ENCODE assay signal across 1 cellular context in the genomic region with DNA sequence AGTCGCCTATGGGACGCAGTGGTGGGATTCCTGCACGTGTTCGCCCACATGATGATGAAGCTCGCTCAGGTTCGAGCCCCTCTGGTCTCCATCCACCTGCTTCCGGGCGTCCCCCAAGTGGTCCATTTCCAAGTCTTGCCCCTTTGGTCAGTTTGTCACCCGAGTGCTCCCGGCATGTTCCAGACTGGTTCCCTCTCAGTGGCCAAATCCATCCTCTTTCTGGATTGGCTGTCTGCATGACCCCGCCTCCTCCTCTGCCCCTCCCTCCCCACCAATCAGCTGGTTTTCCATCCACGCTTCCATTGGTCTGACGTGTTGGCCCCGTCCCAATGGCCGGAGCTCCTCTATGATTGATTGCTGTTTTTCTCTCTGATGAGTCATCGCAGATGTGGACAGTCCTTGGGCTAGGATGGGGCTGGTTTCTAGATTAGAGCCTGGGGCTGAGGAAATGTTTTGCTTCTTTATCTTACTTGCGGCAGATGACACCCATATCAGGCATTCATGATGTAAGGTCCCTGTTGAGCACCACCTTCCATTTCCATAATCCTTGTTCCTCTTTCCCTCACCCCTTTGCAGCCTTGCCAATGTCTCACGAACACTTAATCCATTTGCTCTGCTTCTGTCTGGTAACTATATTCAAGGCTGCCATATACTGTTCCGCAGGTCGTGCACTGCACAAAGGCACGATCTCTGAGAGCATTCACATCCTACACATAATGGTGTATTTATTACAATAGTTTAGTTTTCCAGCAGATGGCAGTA.
TF ChIP-seq lines count a peak whose summit lies in the region.

No MANE protein-coding gene starts in this region.

TF ChIP-seq in GM12878, 131 proteins besides CTCF, POLR2A, EP300 and RAD21 (continued from another document):
- TF ChIP-seq CEBPZ (IDR thresholded peaks at IDR 0.05; ENCODE audit: low read depth, low read length) (peak; percentile 63), PKNOX1 (IDR thresholded peaks at IDR 0.05) (peak; percentile 97), RBBP5 (conservative IDR thresholded peaks at IDR 0.05) (no peak), RELB (IDR thresholded peaks at IDR 0.05; ENCODE audit: low read depth) (peak; percentile 62; the same call in 1 of the 2 replicates), TBL1XR1 (IDR thresholded peaks at IDR 0.05; ENCODE audit: low read depth, low read length) (0 out of 2 replicates have a peak, but pooled peaks have one; percentile 28), MAX (IDR thresholded peaks at IDR 0.05; ENCODE audit: low read depth, low read length) (peak; percentile 32; the same call in 1 of the 2 replicates), KAT2A (conservative IDR thresholded peaks at IDR 0.05; ENCODE audit: control insufficient read depth, low read depth, low read length) (no peak), CBFB (IDR thresholded peaks at IDR 0.05; ENCODE audit: low read depth) (0 out of 2 replicates have a peak, but pooled peaks have one; percentile 23), RCOR1 (conservative IDR thresholded peaks at IDR 0.05; ENCODE audit: low read depth, low read length) (0 out of 2 replicates have a peak, but pooled peaks have one; percentile 21), DPF2 (IDR thresholded peaks at IDR 0.05) (peak; percentile 54; the same call in 1 of the 2 replicates), PRDM15 (CRISPR knock-in tag; IDR thresholded peaks at IDR 0.05) (no peak), CREB1 (IDR thresholded peaks at IDR 0.05; ENCODE audit: low read depth) (peak; percentile 43; the same call in 1 of the 2 replicates), RB1 (IDR thresholded peaks at IDR 0.05; ENCODE audit: borderline replicate concordance) (peak; percentile 27; the same call in 1 of the 2 replicates), FOS (IDR thresholded peaks at IDR 0.05; ENCODE audit: borderline replicate concordance, extremely low read depth, insufficient read length) (no peak), NBN (IDR thresholded peaks at IDR 0.05) (peak; percentile 86), MLLT1 (IDR thresholded peaks at IDR 0.05) (0 out of 2 replicates have a peak, but pooled peaks have one; percentile 11), JUND (IDR thresholded peaks at IDR 0.05; ENCODE audit: low read depth, low read length) (0 out of 2 replicates have a peak, but pooled peaks have one; percentile 49), STAT3 (IDR thresholded peaks at IDR 0.05; ENCODE audit: low read depth, low read length) (0 out of 2 replicates have a peak, but pooled peaks have one; percentile 59), SMARCA5 (IDR thresholded peaks at IDR 0.05) (peak; percentile 100), JUNB (IDR thresholded peaks at IDR 0.05) (peak; percentile 8; the same call in 1 of the 2 replicates)
- TF ChIP-seq, protein P1, sequence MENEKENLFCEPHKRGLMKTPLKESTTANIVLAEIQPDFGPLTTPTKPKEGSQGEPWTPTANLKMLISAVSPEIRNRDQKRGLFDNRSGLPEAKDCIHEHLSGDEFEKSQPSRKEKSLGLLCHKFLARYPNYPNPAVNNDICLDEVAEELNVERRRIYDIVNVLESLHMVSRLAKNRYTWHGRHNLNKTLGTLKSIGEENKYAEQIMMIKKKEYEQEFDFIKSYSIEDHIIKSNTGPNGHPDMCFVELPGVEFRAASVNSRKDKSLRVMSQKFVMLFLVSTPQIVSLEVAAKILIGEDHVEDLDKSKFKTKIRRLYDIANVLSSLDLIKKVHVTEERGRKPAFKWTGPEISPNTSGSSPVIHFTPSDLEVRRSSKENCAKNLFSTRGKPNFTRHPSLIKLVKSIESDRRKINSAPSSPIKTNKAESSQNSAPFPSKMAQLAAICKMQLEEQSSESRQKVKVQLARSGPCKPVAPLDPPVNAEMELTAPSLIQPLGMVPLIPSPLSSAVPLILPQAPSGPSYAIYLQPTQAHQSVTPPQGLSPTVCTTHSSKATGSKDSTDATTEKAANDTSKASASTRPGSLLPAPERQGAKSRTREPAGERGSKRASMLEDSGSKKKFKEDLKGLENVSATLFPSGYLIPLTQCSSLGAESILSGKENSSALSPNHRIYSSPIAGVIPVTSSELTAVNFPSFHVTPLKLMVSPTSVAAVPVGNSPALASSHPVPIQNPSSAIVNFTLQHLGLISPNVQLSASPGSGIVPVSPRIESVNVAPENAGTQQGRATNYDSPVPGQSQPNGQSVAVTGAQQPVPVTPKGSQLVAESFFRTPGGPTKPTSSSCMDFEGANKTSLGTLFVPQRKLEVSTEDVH (IDR thresholded peaks at IDR 0.05; ENCODE audit: low read depth, partially characterized antibody) = no peak
- TF ChIP-seq, protein P2, sequence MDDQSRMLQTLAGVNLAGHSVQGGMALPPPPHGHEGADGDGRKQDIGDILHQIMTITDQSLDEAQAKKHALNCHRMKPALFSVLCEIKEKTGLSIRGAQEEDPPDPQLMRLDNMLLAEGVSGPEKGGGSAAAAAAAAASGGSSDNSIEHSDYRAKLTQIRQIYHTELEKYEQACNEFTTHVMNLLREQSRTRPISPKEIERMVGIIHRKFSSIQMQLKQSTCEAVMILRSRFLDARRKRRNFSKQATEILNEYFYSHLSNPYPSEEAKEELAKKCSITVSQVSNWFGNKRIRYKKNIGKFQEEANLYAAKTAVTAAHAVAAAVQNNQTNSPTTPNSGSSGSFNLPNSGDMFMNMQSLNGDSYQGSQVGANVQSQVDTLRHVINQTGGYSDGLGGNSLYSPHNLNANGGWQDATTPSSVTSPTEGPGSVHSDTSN (IDR thresholded peaks at IDR 0.05; ENCODE audit: insufficient replicate concordance, low read depth, low read length) = peak; percentile 93
